In genomic region chr16:28926284-28926683, GRCh38 we compare ENCODE assay signal across 9 cellular contexts. TPM values are rescaled to one million over a fixed set of nuclear protein-coding genes. Genes with fewer than 3 reads are reported as not detected.
DNase-seq lines count a peak whose midpoint lies in the region; ATAC-seq, FAIRE-seq and TF ChIP-seq lines count a peak whose summit lies in the region.
"Not testable (repeated sequence)": the region's sequence is repeated elsewhere in the genome, so short reads cannot be mapped to it uniquely, and the experiment has no call there.
"Had no signal": no experiment of that assay in that cellular context is flagged by ENCODE, and none has a peak within 500 bp of the region (broad histone marks: within the 10 kb centered on the region; RNA-seq: fewer than 3 reads in every experiment).

No MANE protein-coding gene starts in this region.

- TF ChIP-seq RAD21 in GM12878 (IDR thresholded peaks at IDR 0.05; ENCODE audit: insufficient read depth, low read depth, low read length) = not testable (repeated sequence)

- intact Hi-C loops in PC-3 (cut with micrococcal nuclease); esophagus squamous epithelium (cut with DNase I); gastrocnemius medialis (cut with DNase I; ENCODE audit: low total_unique reads): not testable (repeated sequence)
- intact Hi-C loops in activated CD4-positive, alpha-beta memory T cell treated with anti-CD3 and anti-CD28 coated beads for 36 hours (cut with micrococcal nuclease) = loop anchor here (5.0 kb wide), 2 partner anchors 44 to 64 kb away; partner anchors contain the start of gene SH2B1
- intact Hi-C loops in GM12878 (cut with micrococcal nuclease; ENCODE audit: unreplicated experiment) = loop anchor here (10.0 kb wide), 1 partner anchor 431 kb away; the partner anchor contains the start of genes APOBR and CLN3

- not testable (repeated sequence) for ATAC-seq in GM23338, PC-3, GM12878, gastrocnemius medialis

- WGBS in GM12878 (ENCODE audit: insufficient coverage, insufficient replicate concordance, low lambda C conversion rate, missing lambda C conversion rate) = 61% methylated on average over 2 of the region's 2 CpGs
- WGBS in esophagus squamous epithelium, 2 donors = 58% methylated on average over 2 of the region's 2 CpGs
- no CpG with 5 or more reads among the region's 2 CpGs for WGBS in mesodermal cell (ENCODE audit: insufficient coverage in 2 of 2), 2 experiments

- H3K36me3 ChIP-seq in GM23338 (ENCODE audit: insufficient read depth); PC-3 (ENCODE audit: low read depth, low read length); GM12878 (ENCODE audit: control insufficient read depth in 2 of 2, insufficient read depth in 2 of 2, low read length in 1 of 2); mesodermal cell (ENCODE audit: control insufficient read depth, insufficient read depth, low read length); gastrocnemius medialis: not testable (repeated sequence)
- H3K36me3 ChIP-seq in esophagus squamous epithelium = peaks cover 0 to 13% (median 0%) of the 10 kb centered on the region in 3 donors

- peaks cover 14% of the 10 kb centered on the region for H3K27me3 Mint-ChIP-seq in GM23338 (ENCODE audit: insufficient read depth, low read depth, poor library complexity)
- H3K27me3 Mint-ChIP-seq in activated CD4-positive, alpha-beta memory T cell treated with anti-CD3 and anti-CD28 coated beads for 36 hours = not testable (repeated sequence)

- H3K79me2 ChIP-seq in GM23338 (replicated peaks; ENCODE audit: insufficient read depth); GM12878 (ENCODE audit: control insufficient read depth, insufficient read depth, low read length): not testable (repeated sequence)
- H3K79me2 ChIP-seq in PC-3 (ENCODE audit: low read length) = peaks cover 15% of the 10 kb centered on the region; the same call in 1 of the 2 replicates

- H3K4me3 ChIP-seq in GM23338 = peak overlapping the region; percentile 98
- peak overlapping the region; percentile 80 for H3K4me3 ChIP-seq in PC-3 (ENCODE audit: low read length)
- H3K4me3 ChIP-seq in GM12878 = peak overlapping the region; percentile 92; the same call in 1 of the 2 replicates
- H3K4me3 ChIP-seq in esophagus squamous epithelium = peak overlapping the region in 2 of 4 donors; percentile 65 to 80
- H3K4me3 ChIP-seq in mesodermal cell (ENCODE audit: extremely low read depth, insufficient read depth, low read length, poor library complexity, severe bottlenecking) = peak overlapping the region; percentile 75
- H3K4me3 ChIP-seq in gastrocnemius medialis = peak overlapping the region; percentile 67 to 99 (median 86)

- not testable (repeated sequence) for TF ChIP-seq EP300 in GM12878 (IDR thresholded peaks at IDR 0.05; ENCODE audit: borderline replicate concordance in 1 of 2, control insufficient read depth in 1 of 2, low read depth in 2 of 2, low read length in 2 of 2)

- H3K9me2 ChIP-seq in GM23338 (ENCODE audit: insufficient read depth); PC-3 (replicated peaks; ENCODE audit: low read length): not testable (repeated sequence)

- H3K27ac ChIP-seq in 22Rv1 = peak overlapping the region; percentile 97
- H3K27ac ChIP-seq in GM23338 (ENCODE audit: low read depth) = peak overlapping the region; percentile 99
- not testable (repeated sequence) for H3K27ac ChIP-seq in PC-3 (ENCODE audit: low read length); mesodermal cell (ENCODE audit: low read depth, low read length, severe bottlenecking)
- peak overlapping the region; percentile 99; the same call in 1 of the 2 replicates for H3K27ac ChIP-seq in GM12878 (ENCODE audit: control insufficient read depth, insufficient read depth)
- H3K27ac ChIP-seq in esophagus squamous epithelium = peak overlapping the region; percentile 90 to 99 (median 96)
- peak overlapping the region; percentile 83 to 99 (median 94) for H3K27ac ChIP-seq in gastrocnemius medialis

- POLR2A ChIA-PET in PC-3 (lab: Charles Lee; ENCODE audit: unreplicated experiment) = not testable (repeated sequence)
- POLR2A ChIA-PET in activated CD4-positive, alpha-beta memory T cell treated with anti-CD3 and anti-CD28 coated beads for 36 hours (lab: Charles Lee) = interaction anchor here (0.6 to 2.4 kb wide), 3 partner anchors 18 to 62 kb away, joined by 3 to 9 read pairs (median 3); partner anchors contain the start of gene SH2B1
- POLR2A ChIA-PET in GM12878 (lab: Charles Lee) = interaction anchor here (0.6 to 4.1 kb wide), 6 partner anchors 10 to 740 kb away, joined by 3 to 21 read pairs (median 3); no protein-coding TSS in a partner anchor

- peak overlapping the region; percentile 99 for H3K27ac Mint-ChIP-seq in GM23338
- peak overlapping the region; percentile 98 for H3K27ac Mint-ChIP-seq in activated CD4-positive, alpha-beta memory T cell treated with anti-CD3 and anti-CD28 coated beads for 36 hours

- H3K4me1 ChIP-seq in GM23338 (ENCODE audit: insufficient read depth) (peaks cover 14% of the 10 kb centered on the region), PC-3 (ENCODE audit: insufficient read depth, low read length) (peaks cover 10% of the 10 kb centered on the region; the same call in 1 of the 2 replicates), GM12878 (ENCODE audit: control insufficient read depth, insufficient read depth, low read length) (peaks cover 23% of the 10 kb centered on the region), esophagus squamous epithelium (peaks cover 10 to 28% (median 15%) of the 10 kb centered on the region in 3 donors)
- not testable (repeated sequence) for H3K4me1 ChIP-seq in mesodermal cell (ENCODE audit: control insufficient read depth, insufficient read depth, low read length, poor library complexity, severe bottlenecking); gastrocnemius medialis

- not testable (repeated sequence) for H3K36me3 Mint-ChIP-seq in GM23338 (ENCODE audit: low read depth); activated CD4-positive, alpha-beta memory T cell treated with anti-CD3 and anti-CD28 coated beads for 36 hours

- CTCF ChIA-PET in PC-3 (lab: Charles Lee) = not testable (repeated sequence)
- CTCF ChIA-PET in activated CD4-positive, alpha-beta memory T cell treated with anti-CD3 and anti-CD28 coated beads for 36 hours (lab: Charles Lee) = interaction anchor here (1.8 to 4.7 kb wide), 2 partner anchors 10 to 18 kb away, joined by 4 to 31 read pairs; no protein-coding TSS in a partner anchor
- CTCF ChIA-PET in GM12878 (lab: Yijun Ruan, JAX) = interaction anchor here (0.6 to 6.4 kb wide), 3 partner anchors 9 to 80 kb away, joined by 3 to 76 read pairs (median 3); partner anchors contain the start of gene TUFM

- not testable (repeated sequence) for H3K27me3 ChIP-seq in GM23338 (ENCODE audit: insufficient read depth); PC-3 (ENCODE audit: low read length); GM12878 (replicated peaks in 1 of 2; ENCODE audit: control insufficient read depth in 2 of 2, insufficient read depth in 2 of 2, low read length in 1 of 2); esophagus squamous epithelium; gastrocnemius medialis

- SMC1A ChIA-PET in GM12878 (lab: Charles Lee; ENCODE audit: uncharacterized antibody, unreplicated experiment) = interaction anchor here (2.1 to 5.8 kb wide), 2 partner anchors 18 to 25 kb away, joined by 6 to 58 read pairs; no protein-coding TSS in a partner anchor

- H3K9ac ChIP-seq in PC-3 (ENCODE audit: low read length) = not testable (repeated sequence)
- peak overlapping the region; percentile 98 for H3K9ac ChIP-seq in GM12878 (ENCODE audit: control insufficient read depth, insufficient read depth, low read length)

- FAIRE-seq in GM12878 (lab: Jason Lieb, UNC) = not testable (repeated sequence)

- peak overlapping the region; percentile 96; the same call in 1 of the 2 replicates for H2AFZ ChIP-seq in GM23338
- not testable (repeated sequence) for H2AFZ ChIP-seq in PC-3 (ENCODE audit: low read length); GM12878 (ENCODE audit: control insufficient read depth, low read depth, low read length)

- not testable (repeated sequence) for H3K9me3 ChIP-seq in PC-3 (ENCODE audit: low read length); GM12878 (replicated peaks; ENCODE audit: control insufficient read depth, insufficient read depth, low read length); esophagus squamous epithelium; mesodermal cell (ENCODE audit: control insufficient read depth, low read length); gastrocnemius medialis

- peak overlapping the region; percentile 95 for H3K4me3 Mint-ChIP-seq in GM23338
- peak overlapping the region; percentile 94 for H3K4me3 Mint-ChIP-seq in activated CD4-positive, alpha-beta memory T cell treated with anti-CD3 and anti-CD28 coated beads for 36 hours

- not testable (repeated sequence) for TF ChIP-seq POLR2A in GM12878 (IDR thresholded peaks at IDR 0.05; ENCODE audit: low read depth, low read length); esophagus squamous epithelium (IDR thresholded peaks at IDR 0.05); gastrocnemius medialis (IDR thresholded peaks at IDR 0.05)

- H3K4me2 ChIP-seq in GM23338 = peak overlapping the region; percentile 94
- H3K4me2 ChIP-seq in PC-3 (ENCODE audit: low read length) = peak overlapping the region; percentile 98; the same call in 1 of the 2 replicates
- H3K4me2 ChIP-seq in GM12878 (ENCODE audit: control insufficient read depth, insufficient read depth) = peak overlapping the region; percentile 96; the same call in 1 of the 2 replicates

- not testable (repeated sequence) for TF ChIP-seq CTCF in 22Rv1 (IDR thresholded peaks at IDR 0.05); GM23338 (conservative IDR thresholded peaks at IDR 0.05; ENCODE audit: low read depth in 2 of 2); PC-3 (conservative IDR thresholded peaks at IDR 0.05; ENCODE audit: low read depth, low read length); GM12878 (IDR thresholded peaks at IDR 0.05 in 2 of 3, conservative IDR thresholded peaks at IDR 0.05 in 1 of 3; ENCODE audit: control insufficient read depth in 2 of 3, extremely low read depth in 1 of 3, insufficient read depth in 1 of 3, low read depth in 3 of 3, low read length in 3 of 3); esophagus squamous epithelium (IDR thresholded peaks at IDR 0.05); gastrocnemius medialis (IDR thresholded peaks at IDR 0.05 in 4 of 5, conservative IDR thresholded peaks at IDR 0.05 in 1 of 5)

- H3K9me3 Mint-ChIP-seq in GM23338; activated CD4-positive, alpha-beta memory T cell treated with anti-CD3 and anti-CD28 coated beads for 36 hours: not testable (repeated sequence)

- RAD21 ChIA-PET in GM12878 (lab: Charles Lee; ENCODE audit: unreplicated experiment) = interaction anchor here (1.3 to 1.6 kb wide), 3 partner anchors 19 to 47 kb away, joined by 3 to 6 read pairs (median 4); partner anchors contain the start of gene NFATC2IP

- in situ Hi-C loops in GM12878 (cut with MboI); gastrocnemius medialis (cut with MboI; ENCODE audit: low sequenced_read_pairs in 4 of 4): not testable (repeated sequence)

- H3F3A ChIP-seq in GM23338 (replicated peaks; ENCODE audit: low read depth) = peaks cover 20% of the 10 kb centered on the region
- not testable (repeated sequence) for H3F3A ChIP-seq in PC-3 (ENCODE audit: low read length, unreplicated experiment)

- H4K20me1 ChIP-seq in GM23338 (replicated peaks; ENCODE audit: insufficient read depth); PC-3 (ENCODE audit: low read length); GM12878 (ENCODE audit: control insufficient read depth, insufficient read depth): not testable (repeated sequence)

- H3K4me1 Mint-ChIP-seq in GM23338 = peaks cover 15% of the 10 kb centered on the region
- peaks cover 17% of the 10 kb centered on the region for H3K4me1 Mint-ChIP-seq in activated CD4-positive, alpha-beta memory T cell treated with anti-CD3 and anti-CD28 coated beads for 36 hours (ENCODE audit: low read depth)

- not testable (repeated sequence) for DNase-seq in GM23338 (ENCODE audit: low spot score); PC-3; activated CD4-positive, alpha-beta memory T cell treated with anti-CD3 and anti-CD28 coated beads for 36 hours; GM12878 (ENCODE audit: low read depth, low spot score); esophagus squamous epithelium (lab: John Stamatoyannopoulos, UW); gastrocnemius medialis

- not testable (repeated sequence) for BruUV-seq in PC-3 (replicated peaks; lab: Mats Ljungman, UMichigan); GM12878 (replicated peaks; lab: Mats Ljungman, UMichigan)

RNA-seq across cellular contexts. Expression of gene RABEP2, which starts 1.2 kb away (rescaled TPM):
- 25.2 and 27.2 TPM in 2 replicates for total RNA-seq in GM23338 (2014; rRNA removed; shearing (Covaris generic))
- polyA plus RNA-seq in GM23338 (2016; fragmentation: Nextera tagmentation; extraction: Ambion mirVana) (11.8 and 13.0 TPM in 2 replicates), GM12878 (2011; rRNA removed) (5.0 and 10.5 TPM in 2 replicates), GM12878 (2014; fragmentation: Illumina TruSeq; extraction: Trizol) (0.22 and 3.1 TPM in 2 replicates), GM12878 (2014; fragmentation: Nextera tagmentation; extraction: Ambion mirVana) (under 1 TPM; 0.47 to 0.69 TPM), GM12878 (2014; rRNA removed) (32.0 and 32.1 TPM in 2 replicates), GM12878 (2016; fragmentation: Nextera tagmentation; extraction: Ambion mirVana) (10 to 100 TPM; 26.8 to 33.2 TPM)
- total RNA-seq in PC-3 (2014; rRNA removed) (40.2 and 43.3 TPM in 2 replicates), GM12878 (2014; rRNA removed) (31.1 and 32.8 TPM in 2 replicates), GM12878 (2014; rRNA removed; fragmentation: Illumina TruSeq; extraction: Trizol) (8.6 and 9.4 TPM in 2 replicates), GM12878 (2021) (25.1 and 29.3 TPM in 2 replicates), esophagus squamous epithelium (10 to 100 TPM; 28.7 to 47.2 (median 37.2) TPM), gastrocnemius medialis (10 to 100 TPM in 1 of 4 donors, 1 to 10 TPM in 3; 2.9 to 13.9 (median 6.4) TPM)
- total RNA-seq in activated CD4-positive, alpha-beta memory T cell treated with anti-CD3 and anti-CD28 coated beads for 36 hours = 10 to 100 TPM; 11.3 to 12.0 TPM
- 57.4 and 73.1 TPM in 2 replicates for total RNA-seq in GM12878 (2013; cell fraction: nucleolus; rRNA removed)
- polyA plus RNA-seq in GM12878 (2011; ENCODE audit: low read depth) = 5.5 TPM
- polyA plus RNA-seq in GM12878 (2011; cell fraction: cytosol; rRNA removed) = 13.6 and 23.3 TPM in 2 replicates
- polyA plus RNA-seq in GM12878 (2011; cell fraction: nucleus; rRNA removed) = 30.9 and 53.5 TPM in 2 replicates
- polyA plus RNA-seq in GM12878 (2012) = 24.6 and 33.2 TPM in 2 replicates
- 5.3 and 12.3 TPM in 2 replicates for polyA minus RNA-seq in GM12878 (2011; rRNA and poly(A)+ RNA removed)
- 4.8 and 6.7 TPM in 2 replicates for polyA minus RNA-seq in GM12878 (2011; cell fraction: cytosol; rRNA and poly(A)+ RNA removed)
- 5.8 and 19.0 TPM in 2 replicates for polyA minus RNA-seq in GM12878 (2011; cell fraction: nucleus; rRNA and poly(A)+ RNA removed)
- polyA plus RNA-seq in mesodermal cell (2013, experiment 1 of 2) = 7.3 TPM
- polyA plus RNA-seq in mesodermal cell (2013, experiment 2 of 2) = 7.3 TPM

RNA-seq across cellular contexts. Expression of gene CD19, which starts 5.5 kb away (rescaled TPM):
- total RNA-seq in GM23338 (2014; rRNA removed; shearing (Covaris generic)) = 0.83 TPM in 1 of 2 replicates, not detected in the other
- polyA plus RNA-seq in GM23338 (2016; fragmentation: Nextera tagmentation; extraction: Ambion mirVana) (1.9 and 2.3 TPM in 2 replicates), GM12878 (2011; rRNA removed) (32.1 and 53.9 TPM in 2 replicates), GM12878 (2014; fragmentation: Illumina TruSeq; extraction: Trizol) (38.0 and 62.8 TPM in 2 replicates), GM12878 (2014; fragmentation: Nextera tagmentation; extraction: Ambion mirVana) (1 to 10 TPM; 1.2 to 7.0 TPM), GM12878 (2014; rRNA removed) (125 and 129 TPM in 2 replicates), GM12878 (2016; fragmentation: Nextera tagmentation; extraction: Ambion mirVana) (100 to 1,000 TPM in 1 of 2 experiments, 10 to 100 TPM in 1; 98.1 to 114 TPM)
- total RNA-seq in PC-3 (2014; rRNA removed) (not detected in 2 replicates), GM12878 (2014; rRNA removed) (93.0 and 99.7 TPM in 2 replicates), GM12878 (2014; rRNA removed; fragmentation: Illumina TruSeq; extraction: Trizol) (41.5 and 45.1 TPM in 2 replicates), GM12878 (2021) (86.1 and 91.6 TPM in 2 replicates), esophagus squamous epithelium (under 1 TPM in 2 of 4 donors, not detected in 2; 0.19 to 0.42 TPM), gastrocnemius medialis (not detected)
- total RNA-seq in activated CD4-positive, alpha-beta memory T cell treated with anti-CD3 and anti-CD28 coated beads for 36 hours = under 1 TPM in 1 of 2 experiments, not detected in 1; 0.29 TPM
- 137 and 156 TPM in 2 replicates for total RNA-seq in GM12878 (2013; cell fraction: nucleolus; rRNA removed)
- 24.1 TPM for polyA plus RNA-seq in GM12878 (2011; ENCODE audit: low read depth)
- polyA plus RNA-seq in GM12878 (2011; cell fraction: cytosol; rRNA removed) = 62.7 and 74.0 TPM in 2 replicates
- 333 and 375 TPM in 2 replicates for polyA plus RNA-seq in GM12878 (2011; cell fraction: nucleus; rRNA removed)
- polyA plus RNA-seq in GM12878 (2012) = 71.8 and 78.8 TPM in 2 replicates
- polyA minus RNA-seq in GM12878 (2011; rRNA and poly(A)+ RNA removed) = 22.8 and 49.7 TPM in 2 replicates
- 17.9 and 18.0 TPM in 2 replicates for polyA minus RNA-seq in GM12878 (2011; cell fraction: cytosol; rRNA and poly(A)+ RNA removed)
- 38.1 and 48.0 TPM in 2 replicates for polyA minus RNA-seq in GM12878 (2011; cell fraction: nucleus; rRNA and poly(A)+ RNA removed)
- polyA plus RNA-seq in mesodermal cell (2013, experiment 1 of 2) = not detected
- polyA plus RNA-seq in mesodermal cell (2013, experiment 2 of 2) = not detected
- total RNA-seq: Right ventricle myocardium inferior had no signal

RNA-seq across cellular contexts. Expression of gene NFATC2IP, which starts 24.5 kb away (rescaled TPM):
- total RNA-seq in GM23338 (2014; rRNA removed; shearing (Covaris generic)) = 64.2 and 65.4 TPM in 2 replicates
- polyA plus RNA-seq in GM23338 (2016; fragmentation: Nextera tagmentation; extraction: Ambion mirVana) (22.8 and 23.5 TPM in 2 replicates), GM12878 (2011; rRNA removed) (80.2 and 93.9 TPM in 2 replicates), GM12878 (2014; fragmentation: Illumina TruSeq; extraction: Trizol) (57.1 and 60.7 TPM in 2 replicates), GM12878 (2014; fragmentation: Nextera tagmentation; extraction: Ambion mirVana) (10 to 100 TPM; 12.2 to 16.2 TPM), GM12878 (2014; rRNA removed) (75.1 and 75.2 TPM in 2 replicates), GM12878 (2016; fragmentation: Nextera tagmentation; extraction: Ambion mirVana) (10 to 100 TPM; 41.2 to 42.0 TPM)
- total RNA-seq in PC-3 (2014; rRNA removed) (33.3 and 43.9 TPM in 2 replicates), GM12878 (2014; rRNA removed) (52.1 and 54.4 TPM in 2 replicates), GM12878 (2014; rRNA removed; fragmentation: Illumina TruSeq; extraction: Trizol) (33.8 and 37.8 TPM in 2 replicates), GM12878 (2021) (44.3 and 51.8 TPM in 2 replicates), esophagus squamous epithelium (10 to 100 TPM; 17.4 to 36.6 (median 24.2) TPM), gastrocnemius medialis (10 to 100 TPM; 10.3 to 18.5 (median 14.2) TPM)
- 10 to 100 TPM; 57.7 to 64.6 TPM for total RNA-seq in activated CD4-positive, alpha-beta memory T cell treated with anti-CD3 and anti-CD28 coated beads for 36 hours
- total RNA-seq in GM12878 (2013; cell fraction: nucleolus; rRNA removed) = 142 and 145 TPM in 2 replicates
- 29.6 TPM for polyA plus RNA-seq in GM12878 (2011; ENCODE audit: low read depth)
- 85.1 and 104 TPM in 2 replicates for polyA plus RNA-seq in GM12878 (2011; cell fraction: cytosol; rRNA removed)
- polyA plus RNA-seq in GM12878 (2011; cell fraction: nucleus; rRNA removed) = 186 and 193 TPM in 2 replicates
- polyA plus RNA-seq in GM12878 (2012) = 33.0 and 38.1 TPM in 2 replicates
- polyA minus RNA-seq in GM12878 (2011; rRNA and poly(A)+ RNA removed) = 54.8 and 72.3 TPM in 2 replicates
- 14.2 and 17.6 TPM in 2 replicates for polyA minus RNA-seq in GM12878 (2011; cell fraction: cytosol; rRNA and poly(A)+ RNA removed)
- polyA minus RNA-seq in GM12878 (2011; cell fraction: nucleus; rRNA and poly(A)+ RNA removed) = 42.8 and 83.8 TPM in 2 replicates
- 32.0 TPM for polyA plus RNA-seq in mesodermal cell (2013, experiment 1 of 2)
- 29.9 TPM for polyA plus RNA-seq in mesodermal cell (2013, experiment 2 of 2)

RNA-seq across cellular contexts. Expression of gene ATP2A1, which starts 48.0 kb away (rescaled TPM):
- total RNA-seq in GM23338 (2014; rRNA removed; shearing (Covaris generic)) = 0.08 and 0.73 TPM in 2 replicates
- polyA plus RNA-seq in GM23338 (2016; fragmentation: Nextera tagmentation; extraction: Ambion mirVana) = 3.2 and 4.0 TPM in 2 replicates
- total RNA-seq in PC-3 (2014; rRNA removed) = 0.23 and 0.87 TPM in 2 replicates
- 1 to 10 TPM; 3.3 to 3.8 TPM for total RNA-seq in activated CD4-positive, alpha-beta memory T cell treated with anti-CD3 and anti-CD28 coated beads for 36 hours
- total RNA-seq in GM12878 (2013; cell fraction: nucleolus; rRNA removed) = 1.7 and 4.7 TPM in 2 replicates
- 0.28 and 0.38 TPM in 2 replicates for total RNA-seq in GM12878 (2014; rRNA removed)
- total RNA-seq in GM12878 (2014; rRNA removed; fragmentation: Illumina TruSeq; extraction: Trizol) = 0.28 and 1.6 TPM in 2 replicates
- total RNA-seq in GM12878 (2021) = 0.96 and 1.1 TPM in 2 replicates
- 0.81 TPM for polyA plus RNA-seq in GM12878 (2011; ENCODE audit: low read depth)
- polyA plus RNA-seq in GM12878 (2011; rRNA removed) = 0.35 and 0.62 TPM in 2 replicates
- polyA plus RNA-seq in GM12878 (2011; cell fraction: cytosol; rRNA removed) = 0.77 and 0.79 TPM in 2 replicates
- polyA plus RNA-seq in GM12878 (2011; cell fraction: nucleus; rRNA removed) = 7.5 and 32.6 TPM in 2 replicates
- 1.8 and 2.3 TPM in 2 replicates for polyA plus RNA-seq in GM12878 (2012)
- polyA plus RNA-seq in GM12878 (2014; fragmentation: Illumina TruSeq; extraction: Trizol) = 0.54 and 1.8 TPM in 2 replicates
- under 1 TPM; 0.13 to 0.37 TPM for polyA plus RNA-seq in GM12878 (2014; fragmentation: Nextera tagmentation; extraction: Ambion mirVana)
- 0.77 and 1.3 TPM in 2 replicates for polyA plus RNA-seq in GM12878 (2014; rRNA removed)
- polyA plus RNA-seq in GM12878 (2016; fragmentation: Nextera tagmentation; extraction: Ambion mirVana) = 1 to 10 TPM; 1.5 to 1.7 TPM
- polyA minus RNA-seq in GM12878 (2011; rRNA and poly(A)+ RNA removed) = 0.29 and 0.88 TPM in 2 replicates
- polyA minus RNA-seq in GM12878 (2011; cell fraction: cytosol; rRNA and poly(A)+ RNA removed) = 1.5 TPM in 1 of 2 replicates, not detected in the other
- 0.97 and 1.2 TPM in 2 replicates for polyA minus RNA-seq in GM12878 (2011; cell fraction: nucleus; rRNA and poly(A)+ RNA removed)
- total RNA-seq in esophagus squamous epithelium = under 1 TPM in 2 of 4 donors, not detected in 2; 0.19 to 0.26 TPM
- polyA plus RNA-seq in mesodermal cell (2013, experiment 1 of 2) = 2.7 TPM
- 2.0 TPM for polyA plus RNA-seq in mesodermal cell (2013, experiment 2 of 2)
- 100 to 1,000 TPM; 380 to 909 (median 764) TPM for total RNA-seq in gastrocnemius medialis

RNA-seq across cellular contexts. Expression of gene SPNS1, which starts 48.3 kb away (rescaled TPM):
- 30.0 and 48.5 TPM in 2 replicates for total RNA-seq in GM23338 (2014; rRNA removed; shearing (Covaris generic))
- polyA plus RNA-seq in GM23338 (2016; fragmentation: Nextera tagmentation; extraction: Ambion mirVana) = 37.2 and 38.0 TPM in 2 replicates
- total RNA-seq in PC-3 (2014; rRNA removed) = 44.8 and 50.6 TPM in 2 replicates
- 10 to 100 TPM; 11.3 to 12.0 TPM for total RNA-seq in activated CD4-positive, alpha-beta memory T cell treated with anti-CD3 and anti-CD28 coated beads for 36 hours
- 14.1 and 15.0 TPM in 2 replicates for total RNA-seq in GM12878 (2013; cell fraction: nucleolus; rRNA removed)
- total RNA-seq in GM12878 (2014; rRNA removed) = 13.2 and 16.7 TPM in 2 replicates
- total RNA-seq in GM12878 (2014; rRNA removed; fragmentation: Illumina TruSeq; extraction: Trizol) = 3.7 and 4.1 TPM in 2 replicates
- 26.5 and 27.8 TPM in 2 replicates for total RNA-seq in GM12878 (2021)
- 4.4 TPM for polyA plus RNA-seq in GM12878 (2011; ENCODE audit: low read depth)
- 2.7 and 4.8 TPM in 2 replicates for polyA plus RNA-seq in GM12878 (2011; rRNA removed)
- 9.2 and 13.6 TPM in 2 replicates for polyA plus RNA-seq in GM12878 (2011; cell fraction: cytosol; rRNA removed)
- 38.6 and 55.4 TPM in 2 replicates for polyA plus RNA-seq in GM12878 (2011; cell fraction: nucleus; rRNA removed)
- polyA plus RNA-seq in GM12878 (2012) = 13.4 and 14.3 TPM in 2 replicates
- polyA plus RNA-seq in GM12878 (2014; fragmentation: Illumina TruSeq; extraction: Trizol) = 2.5 and 7.2 TPM in 2 replicates
- polyA plus RNA-seq in GM12878 (2014; fragmentation: Nextera tagmentation; extraction: Ambion mirVana) = 1 to 10 TPM in 1 of 2 experiments, under 1 TPM in 1; 0.16 to 2.3 TPM
- 21.4 and 22.5 TPM in 2 replicates for polyA plus RNA-seq in GM12878 (2014; rRNA removed)
- 10 to 100 TPM; 27.4 to 37.6 TPM for polyA plus RNA-seq in GM12878 (2016; fragmentation: Nextera tagmentation; extraction: Ambion mirVana)
- 4.4 and 7.5 TPM in 2 replicates for polyA minus RNA-seq in GM12878 (2011; rRNA and poly(A)+ RNA removed)
- polyA minus RNA-seq in GM12878 (2011; cell fraction: cytosol; rRNA and poly(A)+ RNA removed) = 4.8 and 5.6 TPM in 2 replicates
- polyA minus RNA-seq in GM12878 (2011; cell fraction: nucleus; rRNA and poly(A)+ RNA removed) = 4.0 and 8.2 TPM in 2 replicates
- 10 to 100 TPM; 15.3 to 26.3 (median 18.5) TPM for total RNA-seq in esophagus squamous epithelium
- polyA plus RNA-seq in mesodermal cell (2013, experiment 1 of 2) = 41.2 TPM
- 33.3 TPM for polyA plus RNA-seq in mesodermal cell (2013, experiment 2 of 2)
- 10 to 100 TPM; 12.7 to 26.0 (median 23.4) TPM for total RNA-seq in gastrocnemius medialis

Comparison
In these comparisons a context has a peak if more than half of its experiments do, and no peak if none do; other contexts are left out.
1. RNA of gene CD19, which starts 5.5 kb away (total RNA-seq): 41.5 to 156 TPM in GM12878; 0.83 TPM in GM23338, 0.29 TPM in activated CD4-positive, alpha-beta memory T cell treated with anti-CD3 and anti-CD28 coated beads for 36 hours, 0.19 to 0.42 TPM in esophagus squamous epithelium, not detected in gastrocnemius medialis and not detected in PC-3; every median in the first group is over 10 times any median in the second.
2. Peak in every context shown above with its lines, with median percentiles within 50 percentile points of each other: H3K4me2 ChIP-seq.